In the genomic region with DNA sequence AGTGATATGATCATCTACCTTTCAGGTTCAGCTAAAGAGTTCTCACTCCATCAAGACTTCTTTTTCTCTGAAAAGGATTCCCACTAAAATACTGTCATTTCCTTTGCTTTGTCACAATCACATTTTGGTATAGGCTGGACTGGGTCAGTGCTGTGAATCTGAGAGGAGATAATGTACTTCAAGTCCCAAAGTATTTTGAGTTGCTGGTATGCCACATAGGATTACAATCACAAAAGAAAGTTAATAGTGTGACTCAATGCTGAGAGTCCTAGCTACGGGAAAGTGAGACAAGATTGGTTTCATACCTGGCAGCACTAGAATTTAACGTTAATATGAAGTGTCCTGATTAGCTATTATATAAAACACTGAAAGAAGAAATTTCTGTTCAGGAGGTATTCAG, we compare ENCODE assay signal across 6 cellular contexts.
"Had no signal": no experiment of that assay in that cellular context is flagged by ENCODE, and none has a peak within 500 bp of the region (broad histone marks: within the 10 kb centered on the region; RNA-seq: fewer than 3 reads in every experiment).

No MANE protein-coding gene starts in this region.

- DNase-seq: IMR-90, KBM-7 had no signal

- H3K4me3 ChIP-seq: K562 had no signal

- H3K27ac ChIP-seq: HL-60 had no signal

- H3K4me1 Mint-ChIP-seq: IgD-negative memory B cell had no signal

- H3K27ac Mint-ChIP-seq: IgD-negative memory B cell had no signal

- H3K4me3 Mint-ChIP-seq: IgD-negative memory B cell had no signal

- ATAC-seq: HepG2, K562 had no signal
